Comparison of ENCODE assay signal across 8 cellular contexts in genomic region chr20:36835025-36835424, GRCh38. TPM values are rescaled to one million over a fixed set of nuclear protein-coding genes. Genes with fewer than 3 reads are reported as not detected.
DNase-seq lines count a peak whose midpoint lies in the region; ATAC-seq and TF ChIP-seq lines count a peak whose summit lies in the region.

No MANE protein-coding gene starts in this region.

- H3K36me3 ChIP-seq in RWPE2 (ENCODE audit: low read depth) (peaks cover 76% of the 10 kb centered on the region), sigmoid colon (peaks cover 0 to 28% (median 17%) of the 10 kb centered on the region in 4 donors)

- no peak for TF ChIP-seq EP300 in sigmoid colon (IDR thresholded peaks at IDR 0.05)

- H3K4me1 ChIP-seq in RWPE2 (ENCODE audit: insufficient read depth, poor library complexity, severe bottlenecking) (peaks cover 16% of the 10 kb centered on the region), sigmoid colon (peaks cover 2 to 73% (median 70%) of the 10 kb centered on the region in 4 donors)

- H3K27me3 ChIP-seq in RWPE2 (ENCODE audit: insufficient read depth, poor library complexity, severe bottlenecking) (no peaks in the 10 kb centered on the region), sigmoid colon (no peaks in the 10 kb centered on the region)

- H3K27ac ChIP-seq in RWPE2 (ENCODE audit: poor library complexity, severe bottlenecking) (peak overlapping the region; percentile 80), epithelial cell of prostate (peak overlapping the region; percentile 81), sigmoid colon (peak overlapping the region; percentile 78 to 86 (median 86))

- no peaks in the 10 kb centered on the region for H3K9me3 ChIP-seq in RWPE2 (ENCODE audit: severe bottlenecking)
- no peaks in the 10 kb centered on the region for H3K9me3 ChIP-seq in sigmoid colon

- H3K4me3 ChIP-seq in GM12865 (ENCODE audit: low read depth, low read length) (peak overlapping the region; percentile 43), RWPE2 (ENCODE audit: severe bottlenecking) (no peak overlapping the region), sigmoid colon (peak overlapping the region in 2 of 4 donors; percentile 21 to 26)

- intact Hi-C loops in sigmoid colon (cut with DNase I) = loop anchor here (2.0 kb wide), 1 partner anchor 14 kb away; no protein-coding TSS in a partner anchor

- no peak for ATAC-seq in RWPE2 (ENCODE audit: low read depth)

- TF ChIP-seq CTCF in GM12865 (IDR thresholded peaks at IDR 0.05; ENCODE audit: insufficient read depth, low read depth, low read length, missing control alignments) = no peak
- TF ChIP-seq CTCF in RWPE2 (IDR thresholded peaks at IDR 0.05; ENCODE audit: poor library complexity, severe bottlenecking) = no peak
- TF ChIP-seq CTCF in sigmoid colon (IDR thresholded peaks at IDR 0.05) = no peak

- DNase-seq in GM12865 (ENCODE audit: low read depth) (no peak), RWPE2 (ENCODE audit: low spot score) (peak; percentile 82), epithelial cell of prostate (ENCODE audit: low read depth, low spot score) (no peak), sigmoid colon (peak; percentile 72), 8988T (no peak), nucleus accumbens (lab: John Stamatoyannopoulos, UW) (no peak), AML-193 (lab: John Stamatoyannopoulos, UW) (no peak), DMS53 treated with DMSO at 0.1 percent for 48 hours (lab: John Stamatoyannopoulos, UW; ENCODE audit: unreplicated experiment) (no peak)

- no peak for TF ChIP-seq POLR2A in sigmoid colon (IDR thresholded peaks at IDR 0.05)

- WGBS in sigmoid colon, 2 donors = 53 to 70% methylated on average over 5 of the region's 5 CpGs

RNA-seq across cellular contexts. Expression of gene TLDC2, which starts 40.9 kb away (rescaled TPM):
- total RNA-seq in sigmoid colon = under 1 TPM in 1 of 4 donors, not detected in 3; 0.36 TPM
- polyA plus RNA-seq in sigmoid colon = 10 to 100 TPM; 14.6 to 25.8 (median 24.3) TPM

Comparison
In these comparisons a context has a peak if more than half of its experiments do, and no peak if none do; other contexts are left out.
1. DNase-seq: peak in RWPE2 (single experiment) and sigmoid colon (single experiment); none in GM12865 (single experiment), epithelial cell of prostate (single experiment), 8988T (single experiment), nucleus accumbens (0 of 56), AML-193 (0 of 2) and DMS53 treated with DMSO at 0.1 percent for 48 hours (single experiment).
2. Peak in every context shown above with its lines, with median percentiles within 50 percentile points of each other: H3K27ac ChIP-seq.